In the genomic region with DNA sequence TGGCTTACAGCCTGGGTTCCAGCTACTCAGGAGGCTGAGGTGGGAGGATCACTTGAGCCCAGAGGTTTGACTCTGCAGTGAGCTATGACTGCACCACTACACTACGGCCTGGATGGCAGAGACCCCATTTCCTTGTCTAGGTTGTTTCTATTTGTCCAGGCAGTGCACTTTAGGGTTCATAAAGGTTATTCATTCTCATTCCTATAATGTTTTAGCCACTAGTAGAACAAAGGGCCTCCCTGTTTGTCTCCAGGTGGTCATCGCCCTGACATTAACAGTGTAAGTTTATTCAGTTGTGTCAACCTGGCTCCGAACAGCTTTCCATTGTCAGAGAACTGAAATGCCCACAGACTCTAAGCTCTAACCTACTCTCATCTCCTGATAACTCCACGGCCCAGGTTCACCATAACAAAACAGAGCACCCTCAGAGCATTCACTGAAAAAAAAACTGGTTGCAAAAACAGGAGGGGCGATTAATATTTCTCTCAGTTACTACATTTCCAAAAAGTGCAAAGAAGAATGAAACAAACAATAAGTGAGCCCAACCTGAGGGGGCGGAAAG, we compare ENCODE assay signal across 1 cellular context.
TF ChIP-seq lines count a peak whose summit lies in the region.

No MANE protein-coding gene starts in this region.

TF ChIP-seq in GM23338, 12 proteins besides CTCF, POLR2A, EP300 and RAD21 (continued from another document):
- TF ChIP-seq, protein P1, sequence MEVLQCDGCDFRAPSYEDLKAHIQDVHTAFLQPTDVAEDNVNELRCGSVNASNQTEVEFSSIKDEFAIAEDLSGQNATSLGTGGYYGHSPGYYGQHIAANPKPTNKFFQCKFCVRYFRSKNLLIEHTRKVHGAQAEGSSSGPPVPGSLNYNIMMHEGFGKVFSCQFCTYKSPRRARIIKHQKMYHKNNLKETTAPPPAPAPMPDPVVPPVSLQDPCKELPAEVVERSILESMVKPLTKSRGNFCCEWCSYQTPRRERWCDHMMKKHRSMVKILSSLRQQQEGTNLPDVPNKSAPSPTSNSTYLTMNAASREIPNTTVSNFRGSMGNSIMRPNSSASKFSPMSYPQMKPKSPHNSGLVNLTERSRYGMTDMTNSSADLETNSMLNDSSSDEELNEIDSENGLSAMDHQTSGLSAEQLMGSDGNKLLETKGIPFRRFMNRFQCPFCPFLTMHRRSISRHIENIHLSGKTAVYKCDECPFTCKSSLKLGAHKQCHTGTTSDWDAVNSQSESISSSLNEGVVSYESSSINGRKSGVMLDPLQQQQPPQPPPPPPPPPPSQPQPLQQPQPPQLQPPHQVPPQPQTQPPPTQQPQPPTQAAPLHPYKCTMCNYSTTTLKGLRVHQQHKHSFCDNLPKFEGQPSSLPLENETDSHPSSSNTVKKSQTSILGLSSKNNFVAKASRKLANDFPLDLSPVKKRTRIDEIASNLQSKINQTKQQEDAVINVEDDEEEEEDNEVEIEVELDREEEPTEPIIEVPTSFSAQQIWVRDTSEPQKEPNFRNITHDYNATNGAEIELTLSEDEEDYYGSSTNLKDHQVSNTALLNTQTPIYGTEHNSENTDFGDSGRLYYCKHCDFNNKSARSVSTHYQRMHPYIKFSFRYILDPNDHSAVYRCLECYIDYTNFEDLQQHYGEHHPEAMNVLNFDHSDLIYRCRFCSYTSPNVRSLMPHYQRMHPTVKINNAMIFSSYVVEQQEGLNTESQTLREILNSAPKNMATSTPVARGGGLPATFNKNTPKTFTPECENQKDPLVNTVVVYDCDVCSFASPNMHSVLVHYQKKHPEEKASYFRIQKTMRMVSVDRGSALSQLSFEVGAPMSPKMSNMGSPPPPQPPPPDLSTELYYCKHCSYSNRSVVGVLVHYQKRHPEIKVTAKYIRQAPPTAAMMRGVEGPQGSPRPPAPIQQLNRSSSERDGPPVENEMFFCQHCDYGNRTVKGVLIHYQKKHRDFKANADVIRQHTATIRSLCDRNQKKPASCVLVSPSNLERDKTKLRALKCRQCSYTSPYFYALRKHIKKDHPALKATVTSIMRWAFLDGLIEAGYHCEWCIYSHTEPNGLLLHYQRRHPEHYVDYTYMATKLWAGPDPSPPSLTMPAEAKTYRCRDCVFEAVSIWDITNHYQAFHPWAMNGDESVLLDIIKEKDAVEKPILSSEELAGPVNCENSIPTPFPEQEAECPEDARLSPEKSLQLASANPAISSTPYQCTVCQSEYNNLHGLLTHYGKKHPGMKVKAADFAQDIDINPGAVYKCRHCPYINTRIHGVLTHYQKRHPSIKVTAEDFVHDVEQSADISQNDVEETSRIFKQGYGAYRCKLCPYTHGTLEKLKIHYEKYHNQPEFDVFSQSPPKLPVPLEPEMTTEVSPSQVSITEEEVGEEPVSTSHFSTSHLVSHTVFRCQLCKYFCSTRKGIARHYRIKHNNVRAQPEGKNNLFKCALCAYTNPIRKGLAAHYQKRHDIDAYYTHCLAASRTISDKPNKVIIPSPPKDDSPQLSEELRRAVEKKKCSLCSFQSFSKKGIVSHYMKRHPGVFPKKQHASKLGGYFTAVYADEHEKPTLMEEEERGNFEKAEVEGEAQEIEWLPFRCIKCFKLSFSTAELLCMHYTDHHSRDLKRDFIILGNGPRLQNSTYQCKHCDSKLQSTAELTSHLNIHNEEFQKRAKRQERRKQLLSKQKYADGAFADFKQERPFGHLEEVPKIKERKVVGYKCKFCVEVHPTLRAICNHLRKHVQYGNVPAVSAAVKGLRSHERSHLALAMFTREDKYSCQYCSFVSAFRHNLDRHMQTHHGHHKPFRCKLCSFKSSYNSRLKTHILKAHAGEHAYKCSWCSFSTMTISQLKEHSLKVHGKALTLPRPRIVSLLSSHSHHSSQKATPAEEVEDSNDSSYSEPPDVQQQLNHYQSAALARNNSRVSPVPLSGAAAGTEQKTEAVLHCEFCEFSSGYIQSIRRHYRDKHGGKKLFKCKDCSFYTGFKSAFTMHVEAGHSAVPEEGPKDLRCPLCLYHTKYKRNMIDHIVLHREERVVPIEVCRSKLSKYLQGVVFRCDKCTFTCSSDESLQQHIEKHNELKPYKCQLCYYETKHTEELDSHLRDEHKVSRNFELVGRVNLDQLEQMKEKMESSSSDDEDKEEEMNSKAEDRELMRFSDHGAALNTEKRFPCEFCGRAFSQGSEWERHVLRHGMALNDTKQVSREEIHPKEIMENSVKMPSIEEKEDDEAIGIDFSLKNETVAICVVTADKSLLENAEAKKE (CRISPR knock-in tag; IDR thresholded peaks at IDR 0.05), result no peak
- TF ChIP-seq, protein P2, sequence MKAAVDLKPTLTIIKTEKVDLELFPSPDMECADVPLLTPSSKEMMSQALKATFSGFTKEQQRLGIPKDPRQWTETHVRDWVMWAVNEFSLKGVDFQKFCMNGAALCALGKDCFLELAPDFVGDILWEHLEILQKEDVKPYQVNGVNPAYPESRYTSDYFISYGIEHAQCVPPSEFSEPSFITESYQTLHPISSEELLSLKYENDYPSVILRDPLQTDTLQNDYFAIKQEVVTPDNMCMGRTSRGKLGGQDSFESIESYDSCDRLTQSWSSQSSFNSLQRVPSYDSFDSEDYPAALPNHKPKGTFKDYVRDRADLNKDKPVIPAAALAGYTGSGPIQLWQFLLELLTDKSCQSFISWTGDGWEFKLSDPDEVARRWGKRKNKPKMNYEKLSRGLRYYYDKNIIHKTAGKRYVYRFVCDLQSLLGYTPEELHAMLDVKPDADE (IDR thresholded peaks at IDR 0.05), result no peak
- TF ChIP-seq EZH2 (IDR thresholded peaks at IDR 0.05; ENCODE audit: low read depth, unreplicated experiment) (no peak), POLR2AphosphoS5 (IDR thresholded peaks at IDR 0.05; ENCODE audit: low read depth) (no peak), NANOG (IDR thresholded peaks at IDR 0.05; ENCODE audit: borderline replicate concordance) (no peak), ZNF114 (CRISPR knock-in tag; IDR thresholded peaks at IDR 0.05) (no peak), EZH2phosphoT487 (IDR thresholded peaks at IDR 0.05; ENCODE audit: unreplicated experiment) (no peak), STAT1 (IDR thresholded peaks at IDR 0.05; ENCODE audit: unreplicated experiment) (no peak)
TF ChIP-seq in GM23338: peak in this region for 0.
